ENCODE assay signal across 11 cellular contexts in the genomic region with DNA sequence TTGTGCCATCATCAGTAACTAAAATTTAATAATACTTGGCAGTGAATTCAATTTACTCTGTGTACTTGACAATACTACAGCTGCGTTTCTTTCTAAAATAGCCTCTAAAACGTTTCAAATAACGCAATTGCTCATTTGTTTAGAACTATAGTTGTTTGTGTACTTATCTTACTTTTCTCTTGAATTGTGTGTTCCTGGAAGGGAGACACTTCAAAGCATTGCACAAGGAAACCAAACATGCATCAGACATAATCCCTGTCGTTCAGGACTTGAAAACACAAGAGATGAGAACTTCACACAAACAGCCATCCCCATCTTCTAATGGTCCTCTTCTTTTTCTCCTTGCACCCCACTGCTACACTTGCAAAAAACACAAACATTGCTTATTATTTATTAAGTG. TPM values are rescaled to one million over a fixed set of nuclear protein-coding genes. Genes with fewer than 3 reads are reported as not detected.
DNase-seq lines count a peak whose midpoint lies in the region; ATAC-seq and TF ChIP-seq lines count a peak whose summit lies in the region.
"Had no signal": no experiment of that assay in that cellular context is flagged by ENCODE, and none has a peak within 500 bp of the region (broad histone marks: within the 10 kb centered on the region; RNA-seq: fewer than 3 reads in every experiment).

No MANE protein-coding gene starts in this region.

- H3K36me3 ChIP-seq in CD8-positive, alpha-beta T cell (ENCODE audit: insufficient read depth, low read length): no peaks in the 10 kb centered on the region
- no peaks in the 10 kb centered on the region for H3K36me3 ChIP-seq in HEK293 (ENCODE audit: control insufficient read depth in 2 of 2, insufficient read depth in 1 of 2, low read length in 2 of 2)

- no peak for TF ChIP-seq CTCF in CD8-positive, alpha-beta T cell (IDR thresholded peaks at IDR 0.05)
- no peak for TF ChIP-seq CTCF in HEK293 (tag by site-specific recombination; IDR thresholded peaks at IDR 0.05)

- peaks cover 65% of the 10 kb centered on the region for H3K4me1 Mint-ChIP-seq in CD8-positive, alpha-beta T cell (ENCODE audit: low read depth)
- peaks cover 66% of the 10 kb centered on the region for H3K4me1 Mint-ChIP-seq in activated naive CD8-positive, alpha-beta T cell treated with anti-CD3 and anti-CD28 coated beads for 36 hours
- H3K4me1 Mint-ChIP-seq in natural killer cell treated with Interleukin-12 subunit alpha and Interleukin-12 subunit beta and Interleukin-15 and Interleukin-18, amount 100 ng/mL, for 72 hours (ENCODE audit: low read depth in 2 of 2): peaks cover 75 to 77% of the 10 kb centered on the region in 2 donors

- peak overlapping the region; percentile 93 for H3K27ac Mint-ChIP-seq in CD8-positive, alpha-beta T cell
- H3K27ac Mint-ChIP-seq in activated naive CD8-positive, alpha-beta T cell treated with anti-CD3 and anti-CD28 coated beads for 36 hours: peak overlapping the region; percentile 99
- H3K27ac Mint-ChIP-seq in natural killer cell treated with Interleukin-12 subunit alpha and Interleukin-12 subunit beta and Interleukin-15 and Interleukin-18, amount 100 ng/mL, for 72 hours: peak overlapping the region; percentile 92 to 100

- H3K27ac ChIP-seq in CD8-positive, alpha-beta T cell (ENCODE audit: low read depth, low read length): peak overlapping the region; percentile 36
- peak overlapping the region; percentile 90; the same call in 1 of the 2 replicates for H3K27ac ChIP-seq in HEK293 (ENCODE audit: extremely low read depth, low read depth, low read length)
- H3K27ac ChIP-seq: KMS-11 had no signal

- H3K9me3 Mint-ChIP-seq in CD8-positive, alpha-beta T cell: no peaks in the 10 kb centered on the region
- H3K9me3 Mint-ChIP-seq in activated naive CD8-positive, alpha-beta T cell treated with anti-CD3 and anti-CD28 coated beads for 36 hours: peaks cover 10% of the 10 kb centered on the region
- H3K9me3 Mint-ChIP-seq in natural killer cell treated with Interleukin-12 subunit alpha and Interleukin-12 subunit beta and Interleukin-15 and Interleukin-18, amount 100 ng/mL, for 72 hours: peaks cover 4% of the 10 kb centered on the region

- POLR2A ChIA-PET in CD8-positive, alpha-beta T cell (lab: Charles Lee): interaction anchor here (1.2 to 1.5 kb wide), 2 partner anchors 35 to 38 kb away, joined by 3 to 4 read pairs; partner anchors contain the start of gene PTGER2
- POLR2A ChIA-PET in HEK293 (lab: Yijun Ruan, JAX): no interaction called here

- intact Hi-C loops in CD8-positive, alpha-beta T cell (cut with DNase I, micrococcal nuclease): loop anchor here (5.0 kb wide), 2 partner anchors 35 to 200 kb away; partner anchors contain the start of genes GPR137C (in 1 of the 2) and TXNDC16 (in 1 of the 2)

- H3K4me1 ChIP-seq in CD8-positive, alpha-beta T cell (ENCODE audit: insufficient read depth, low read length): peaks cover 53% of the 10 kb centered on the region
- H3K4me1 ChIP-seq in HEK293 (ENCODE audit: control insufficient read depth, insufficient read depth, low read length): peaks cover 33% of the 10 kb centered on the region

- no peaks in the 10 kb centered on the region for H3K36me3 Mint-ChIP-seq in CD8-positive, alpha-beta T cell
- peaks cover 6% of the 10 kb centered on the region for H3K36me3 Mint-ChIP-seq in activated naive CD8-positive, alpha-beta T cell treated with anti-CD3 and anti-CD28 coated beads for 36 hours
- peaks cover 9% of the 10 kb centered on the region for H3K36me3 Mint-ChIP-seq in natural killer cell treated with Interleukin-12 subunit alpha and Interleukin-12 subunit beta and Interleukin-15 and Interleukin-18, amount 100 ng/mL, for 72 hours

- H3K27me3 Mint-ChIP-seq in CD8-positive, alpha-beta T cell (ENCODE audit: low read depth): no peaks in the 10 kb centered on the region
- no peaks in the 10 kb centered on the region for H3K27me3 Mint-ChIP-seq in activated naive CD8-positive, alpha-beta T cell treated with anti-CD3 and anti-CD28 coated beads for 36 hours
- H3K27me3 Mint-ChIP-seq in natural killer cell treated with Interleukin-12 subunit alpha and Interleukin-12 subunit beta and Interleukin-15 and Interleukin-18, amount 100 ng/mL, for 72 hours: no peaks in the 10 kb centered on the region

- no peaks in the 10 kb centered on the region for H3K27me3 ChIP-seq in CD8-positive, alpha-beta T cell (ENCODE audit: insufficient read depth, low read length)

- ATAC-seq in CD8-positive, alpha-beta T cell: peak; percentile 22
- peak; percentile 59 to 72 for ATAC-seq in natural killer cell treated with Interleukin-12 subunit alpha and Interleukin-12 subunit beta and Interleukin-15 and Interleukin-18, amount 100 ng/mL, for 72 hours

- peak overlapping the region; percentile 76 for H3K4me3 Mint-ChIP-seq in CD8-positive, alpha-beta T cell
- H3K4me3 Mint-ChIP-seq in activated naive CD8-positive, alpha-beta T cell treated with anti-CD3 and anti-CD28 coated beads for 36 hours: peak overlapping the region; percentile 67
- peak overlapping the region; percentile 81 for H3K4me3 Mint-ChIP-seq in natural killer cell treated with Interleukin-12 subunit alpha and Interleukin-12 subunit beta and Interleukin-15 and Interleukin-18, amount 100 ng/mL, for 72 hours

- H3K9me3 ChIP-seq in CD8-positive, alpha-beta T cell (ENCODE audit: low read length): no peaks in the 10 kb centered on the region
- no peaks in the 10 kb centered on the region for H3K9me3 ChIP-seq in HEK293 (ENCODE audit: control insufficient read depth, insufficient read depth, low read depth, low read length)

- DNase-seq in CD8-positive, alpha-beta T cell: no peak
- DNase-seq in activated naive CD8-positive, alpha-beta T cell treated with anti-CD3 and anti-CD28 coated beads for 36 hours: no peak
- no peak for DNase-seq in natural killer cell treated with Interleukin-12 subunit alpha and Interleukin-12 subunit beta and Interleukin-15 and Interleukin-18, amount 100 ng/mL, for 72 hours (ENCODE audit: low spot score)
- DNase-seq in NCI-H748 (lab: John Stamatoyannopoulos, UW; ENCODE audit: unreplicated experiment) (no peak), NCI-H446 treated with DMSO at 0.1 percent for 48 hours (lab: John Stamatoyannopoulos, UW) (no peak), amygdala (lab: John Stamatoyannopoulos, UW) (no peak), NCI-H2107 (lab: John Stamatoyannopoulos, UW) (no peak)
- DNase-seq: head of caudate nucleus; stimulated activated naive CD4-positive, alpha-beta T cell treated with Interleukin-2 at 50 U/mL for 16 hours had no signal

- H3K4me3 ChIP-seq in CD8-positive, alpha-beta T cell (ENCODE audit: low read depth, low read length): no peak overlapping the region
- no peak overlapping the region for H3K4me3 ChIP-seq in HEK293 (ENCODE audit: low read depth, low read length)

- CTCF ChIA-PET in CD8-positive, alpha-beta T cell (lab: Charles Lee): no interaction called here
- CTCF ChIA-PET in HEK293 (lab: Yijun Ruan, JAX): no interaction called here

TF ChIP-seq in HEK293, 187 proteins besides CTCF, POLR2A, EP300 and RAD21 (continues in another document):
- TF ChIP-seq KLF9 (tag by site-specific recombination; IDR thresholded peaks at IDR 0.05; ENCODE audit: low read depth) (no peak), ZNF221 (tag by site-specific recombination; IDR thresholded peaks at IDR 0.05; ENCODE audit: borderline replicate concordance) (no peak), TCF7L2 (IDR thresholded peaks at IDR 0.05; ENCODE audit: borderline replicate concordance, low read depth, low read length) (no peak), ZNF548 (tag by site-specific recombination; IDR thresholded peaks at IDR 0.05) (no peak), GLI2 (tag by site-specific recombination; IDR thresholded peaks at IDR 0.05; ENCODE audit: borderline replicate concordance, low read depth) (no peak), ZBTB7A (tag by site-specific recombination; IDR thresholded peaks at IDR 0.05; ENCODE audit: low read depth) (no peak), ZNF114 (tag by site-specific recombination; IDR thresholded peaks at IDR 0.05) (no peak), ZNF248 (tag by site-specific recombination; IDR thresholded peaks at IDR 0.05) (no peak), ZNF473 (tag by site-specific recombination; IDR thresholded peaks at IDR 0.05) (no peak)
- TF ChIP-seq, protein P1, sequence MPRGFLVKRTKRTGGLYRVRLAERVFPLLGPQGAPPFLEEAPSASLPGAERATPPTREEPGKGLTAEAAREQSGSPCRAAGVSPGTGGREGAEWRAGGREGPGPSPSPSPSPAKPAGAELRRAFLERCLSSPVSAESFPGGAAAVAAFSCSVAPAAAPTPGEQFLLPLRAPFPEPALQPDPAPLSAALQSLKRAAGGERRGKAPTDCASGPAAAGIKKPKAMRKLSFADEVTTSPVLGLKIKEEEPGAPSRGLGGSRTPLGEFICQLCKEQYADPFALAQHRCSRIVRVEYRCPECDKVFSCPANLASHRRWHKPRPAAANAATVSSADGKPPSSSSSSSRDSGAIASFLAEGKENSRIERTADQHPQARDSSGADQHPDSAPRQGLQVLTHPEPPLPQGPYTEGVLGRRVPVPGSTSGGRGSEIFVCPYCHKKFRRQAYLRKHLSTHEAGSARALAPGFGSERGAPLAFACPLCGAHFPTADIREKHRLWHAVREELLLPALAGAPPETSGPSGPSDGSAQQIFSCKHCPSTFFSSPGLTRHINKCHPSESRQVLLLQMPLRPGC (tag by site-specific recombination; IDR thresholded peaks at IDR 0.05): no peak
- TF ChIP-seq, protein P2, sequence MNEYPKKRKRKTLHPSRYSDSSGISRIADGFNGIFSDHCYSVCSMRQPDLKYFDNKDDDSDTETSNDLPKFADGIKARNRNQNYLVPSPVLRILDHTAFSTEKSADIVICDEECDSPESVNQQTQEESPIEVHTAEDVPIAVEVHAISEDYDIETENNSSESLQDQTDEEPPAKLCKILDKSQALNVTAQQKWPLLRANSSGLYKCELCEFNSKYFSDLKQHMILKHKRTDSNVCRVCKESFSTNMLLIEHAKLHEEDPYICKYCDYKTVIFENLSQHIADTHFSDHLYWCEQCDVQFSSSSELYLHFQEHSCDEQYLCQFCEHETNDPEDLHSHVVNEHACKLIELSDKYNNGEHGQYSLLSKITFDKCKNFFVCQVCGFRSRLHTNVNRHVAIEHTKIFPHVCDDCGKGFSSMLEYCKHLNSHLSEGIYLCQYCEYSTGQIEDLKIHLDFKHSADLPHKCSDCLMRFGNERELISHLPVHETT (tag by site-specific recombination; IDR thresholded peaks at IDR 0.05): no peak

RNA-seq across cellular contexts. Expression of gene PTGER2, which starts 38.4 kb away (rescaled TPM):
- total RNA-seq in CD8-positive, alpha-beta T cell: 1 to 10 TPM; 3.5 to 4.3 TPM
- 10 to 100 TPM; 20.8 to 23.3 TPM for total RNA-seq in activated naive CD8-positive, alpha-beta T cell treated with anti-CD3 and anti-CD28 coated beads for 36 hours
- total RNA-seq in natural killer cell treated with Interleukin-12 subunit alpha and Interleukin-12 subunit beta and Interleukin-15 and Interleukin-18, amount 100 ng/mL, for 72 hours: 10 to 100 TPM; 94.5 to 96.0 TPM

Comparison
In these comparisons a context has a peak if more than half of its experiments do, and no peak if none do; other contexts are left out.
1. RNA of gene PTGER2, which starts 38.4 kb away (total RNA-seq): 94.5 to 96.0 TPM in natural killer cell treated with Interleukin-12 subunit alpha and Interleukin-12 subunit beta and Interleukin-15 and Interleukin-18, amount 100 ng/mL, for 72 hours and 20.8 to 23.3 TPM in activated naive CD8-positive, alpha-beta T cell treated with anti-CD3 and anti-CD28 coated beads for 36 hours; 3.5 to 4.3 TPM in CD8-positive, alpha-beta T cell; every median in the first group is over 4 times any median in the second.
2. Peak in every context shown above with its lines, with median percentiles within 50 percentile points of each other: H3K27ac Mint-ChIP-seq and H3K4me3 Mint-ChIP-seq.